ENCODE assay signal across 1 cellular context in the genomic region with DNA sequence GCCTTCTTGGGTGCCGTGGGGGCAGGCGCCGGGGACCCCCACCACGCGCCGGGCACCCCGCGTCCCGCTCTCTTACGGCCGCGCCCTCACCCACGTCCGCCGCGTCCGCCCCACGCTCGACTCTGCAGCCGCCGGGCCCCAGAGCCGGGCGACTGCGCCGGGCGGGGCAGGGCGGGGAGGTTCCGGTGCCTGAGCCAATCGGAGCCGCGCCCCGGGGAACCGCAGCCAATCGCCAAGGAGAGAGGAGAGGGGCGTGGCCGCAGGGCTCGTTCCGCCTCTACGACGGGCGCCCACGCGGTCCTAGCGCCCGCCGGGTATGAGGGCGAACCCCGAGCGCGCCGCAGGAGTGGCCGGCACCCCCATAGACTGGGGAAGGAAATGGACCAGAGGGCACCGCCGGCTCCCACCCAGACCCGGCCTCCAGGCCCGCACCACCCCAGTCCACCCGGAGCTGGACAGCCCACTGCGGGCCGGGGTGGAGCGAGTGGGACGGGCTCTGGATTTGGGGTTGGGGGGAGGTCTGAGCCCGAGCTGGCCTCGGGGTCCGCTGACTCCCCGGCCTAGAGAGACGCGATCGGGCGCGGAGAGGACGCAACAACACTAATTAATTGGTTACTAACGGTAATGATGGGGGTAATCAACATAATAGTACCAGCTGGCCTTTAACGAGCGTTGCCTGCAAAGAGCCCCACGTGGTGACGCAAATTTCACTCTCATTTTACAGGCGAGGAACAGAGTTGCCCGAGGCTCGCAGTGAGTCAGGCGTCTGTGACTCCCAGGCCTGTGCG.
TF ChIP-seq lines count a peak whose summit lies in the region.

TSS of gene MFSD12 (minus strand) at position 126 of the 788 bp plus-strand sequence. CDS start 183 bp downstream, outside the sequence.

TF ChIP-seq in HepG2, 621 proteins besides CTCF, POLR2A, EP300 and RAD21 (continued from another document and continues in another):
- TF ChIP-seq ZBTB14 (CRISPR knock-in tag; IDR thresholded peaks at IDR 0.05) (peak; percentile 40; the same call in 1 of the 2 replicates), ZNF816 (CRISPR knock-in tag; IDR thresholded peaks at IDR 0.05; ENCODE audit: borderline replicate concordance) (peak; percentile 29; the same call in 1 of the 2 replicates), ZNF224 (CRISPR knock-in tag; IDR thresholded peaks at IDR 0.05) (0 out of 2 replicates have a peak, but pooled peaks have one; percentile 44), ZBTB21 (CRISPR knock-in tag; IDR thresholded peaks at IDR 0.05) (no peak), HMG20A (CRISPR knock-in tag; IDR thresholded peaks at IDR 0.05; ENCODE audit: borderline replicate concordance) (no peak), ZGPAT (CRISPR knock-in tag; IDR thresholded peaks at IDR 0.05) (peak; percentile 61; the same call in 1 of the 2 replicates), PAWR (CRISPR knock-in tag; IDR thresholded peaks at IDR 0.05; ENCODE audit: borderline replicate concordance) (no peak), NFE2L1 (CRISPR knock-in tag; IDR thresholded peaks at IDR 0.05; ENCODE audit: borderline replicate concordance) (no peak), PITX1 (CRISPR knock-in tag; IDR thresholded peaks at IDR 0.05) (peak; percentile 43; the same call in 1 of the 2 replicates), KAT7 (CRISPR knock-in tag; IDR thresholded peaks at IDR 0.05; ENCODE audit: borderline replicate concordance) (peak; percentile 30; the same call in 1 of the 2 replicates), MXI1 (IDR thresholded peaks at IDR 0.05; ENCODE audit: borderline replicate concordance, low read depth, low read length) (peak; percentile 66; the same call in 1 of the 3 replicates), KLF11 (CRISPR knock-in tag; IDR thresholded peaks at IDR 0.05) (peak; percentile 53; the same call in 1 of the 2 replicates), XRCC5 (optimal IDR thresholded peaks at IDR 0.05; ENCODE audit: low read length) (peak; percentile 96), CSRNP2 (CRISPR knock-in tag; conservative IDR thresholded peaks at IDR 0.05; ENCODE audit: low read depth) (no peak), ZBTB42 (CRISPR knock-in tag; IDR thresholded peaks at IDR 0.05) (peak; percentile 59; the same call in 1 of the 2 replicates), ZNF446 (CRISPR knock-in tag; IDR thresholded peaks at IDR 0.05) (peak; percentile 52; the same call in 1 of the 2 replicates), FOXA3 (CRISPR knock-in tag; IDR thresholded peaks at IDR 0.05) (peak; percentile 23; the same call in 1 of the 2 replicates), SKI (IDR thresholded peaks at IDR 0.05; ENCODE audit: partially characterized antibody) (peak; percentile 15), POGK (CRISPR knock-in tag; conservative IDR thresholded peaks at IDR 0.05) (peak; percentile 47; the same call in 1 of the 2 replicates), ZNF205 (CRISPR knock-in tag; IDR thresholded peaks at IDR 0.05) (no peak), ZNF264 (CRISPR knock-in tag; IDR thresholded peaks at IDR 0.05) (no peak), TEF (CRISPR knock-in tag; IDR thresholded peaks at IDR 0.05) (no peak), ASH2L (IDR thresholded peaks at IDR 0.05; ENCODE audit: insufficient read length, low read depth, low read length) (peak; percentile 59), ZNF180 (CRISPR knock-in tag; IDR thresholded peaks at IDR 0.05; ENCODE audit: borderline replicate concordance, low read depth) (no peak), SMAD1 (CRISPR knock-in tag; IDR thresholded peaks at IDR 0.05; ENCODE audit: borderline replicate concordance, low read depth) (peak; percentile 27; the same call in 1 of the 2 replicates), ZNF121 (CRISPR knock-in tag; IDR thresholded peaks at IDR 0.05) (no peak), ZSCAN12 (CRISPR knock-in tag; IDR thresholded peaks at IDR 0.05) (0 out of 2 replicates have a peak, but pooled peaks have one; percentile 43), SALL1 (CRISPR knock-in tag; IDR thresholded peaks at IDR 0.05) (peak; percentile 58), KDM3A (CRISPR knock-in tag; IDR thresholded peaks at IDR 0.05; ENCODE audit: low read depth) (peak; percentile 62; the same call in 1 of the 2 replicates), ZNF563 (CRISPR knock-in tag; IDR thresholded peaks at IDR 0.05) (peak; percentile 67; the same call in 1 of the 2 replicates), HOXA5 (CRISPR knock-in tag; IDR thresholded peaks at IDR 0.05) (peak; percentile 37; the same call in 1 of the 2 replicates), NFIB (CRISPR knock-in tag; IDR thresholded peaks at IDR 0.05; ENCODE audit: borderline replicate concordance) (no peak)
- TF ChIP-seq, protein P1, sequence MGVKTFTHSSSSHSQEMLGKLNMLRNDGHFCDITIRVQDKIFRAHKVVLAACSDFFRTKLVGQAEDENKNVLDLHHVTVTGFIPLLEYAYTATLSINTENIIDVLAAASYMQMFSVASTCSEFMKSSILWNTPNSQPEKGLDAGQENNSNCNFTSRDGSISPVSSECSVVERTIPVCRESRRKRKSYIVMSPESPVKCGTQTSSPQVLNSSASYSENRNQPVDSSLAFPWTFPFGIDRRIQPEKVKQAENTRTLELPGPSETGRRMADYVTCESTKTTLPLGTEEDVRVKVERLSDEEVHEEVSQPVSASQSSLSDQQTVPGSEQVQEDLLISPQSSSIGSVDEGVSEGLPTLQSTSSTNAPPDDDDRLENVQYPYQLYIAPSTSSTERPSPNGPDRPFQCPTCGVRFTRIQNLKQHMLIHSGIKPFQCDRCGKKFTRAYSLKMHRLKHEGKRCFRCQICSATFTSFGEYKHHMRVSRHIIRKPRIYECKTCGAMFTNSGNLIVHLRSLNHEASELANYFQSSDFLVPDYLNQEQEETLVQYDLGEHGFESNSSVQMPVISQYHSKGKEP (CRISPR knock-in tag; IDR thresholded peaks at IDR 0.05) = no peak; the same call in 1 of the 2 replicates
- TF ChIP-seq, protein P2, sequence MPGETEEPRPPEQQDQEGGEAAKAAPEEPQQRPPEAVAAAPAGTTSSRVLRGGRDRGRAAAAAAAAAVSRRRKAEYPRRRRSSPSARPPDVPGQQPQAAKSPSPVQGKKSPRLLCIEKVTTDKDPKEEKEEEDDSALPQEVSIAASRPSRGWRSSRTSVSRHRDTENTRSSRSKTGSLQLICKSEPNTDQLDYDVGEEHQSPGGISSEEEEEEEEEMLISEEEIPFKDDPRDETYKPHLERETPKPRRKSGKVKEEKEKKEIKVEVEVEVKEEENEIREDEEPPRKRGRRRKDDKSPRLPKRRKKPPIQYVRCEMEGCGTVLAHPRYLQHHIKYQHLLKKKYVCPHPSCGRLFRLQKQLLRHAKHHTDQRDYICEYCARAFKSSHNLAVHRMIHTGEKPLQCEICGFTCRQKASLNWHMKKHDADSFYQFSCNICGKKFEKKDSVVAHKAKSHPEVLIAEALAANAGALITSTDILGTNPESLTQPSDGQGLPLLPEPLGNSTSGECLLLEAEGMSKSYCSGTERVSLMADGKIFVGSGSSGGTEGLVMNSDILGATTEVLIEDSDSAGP (CRISPR knock-in tag; IDR thresholded peaks at IDR 0.05; ENCODE audit: borderline replicate concordance) = peak; percentile 98
- TF ChIP-seq, protein P3, sequence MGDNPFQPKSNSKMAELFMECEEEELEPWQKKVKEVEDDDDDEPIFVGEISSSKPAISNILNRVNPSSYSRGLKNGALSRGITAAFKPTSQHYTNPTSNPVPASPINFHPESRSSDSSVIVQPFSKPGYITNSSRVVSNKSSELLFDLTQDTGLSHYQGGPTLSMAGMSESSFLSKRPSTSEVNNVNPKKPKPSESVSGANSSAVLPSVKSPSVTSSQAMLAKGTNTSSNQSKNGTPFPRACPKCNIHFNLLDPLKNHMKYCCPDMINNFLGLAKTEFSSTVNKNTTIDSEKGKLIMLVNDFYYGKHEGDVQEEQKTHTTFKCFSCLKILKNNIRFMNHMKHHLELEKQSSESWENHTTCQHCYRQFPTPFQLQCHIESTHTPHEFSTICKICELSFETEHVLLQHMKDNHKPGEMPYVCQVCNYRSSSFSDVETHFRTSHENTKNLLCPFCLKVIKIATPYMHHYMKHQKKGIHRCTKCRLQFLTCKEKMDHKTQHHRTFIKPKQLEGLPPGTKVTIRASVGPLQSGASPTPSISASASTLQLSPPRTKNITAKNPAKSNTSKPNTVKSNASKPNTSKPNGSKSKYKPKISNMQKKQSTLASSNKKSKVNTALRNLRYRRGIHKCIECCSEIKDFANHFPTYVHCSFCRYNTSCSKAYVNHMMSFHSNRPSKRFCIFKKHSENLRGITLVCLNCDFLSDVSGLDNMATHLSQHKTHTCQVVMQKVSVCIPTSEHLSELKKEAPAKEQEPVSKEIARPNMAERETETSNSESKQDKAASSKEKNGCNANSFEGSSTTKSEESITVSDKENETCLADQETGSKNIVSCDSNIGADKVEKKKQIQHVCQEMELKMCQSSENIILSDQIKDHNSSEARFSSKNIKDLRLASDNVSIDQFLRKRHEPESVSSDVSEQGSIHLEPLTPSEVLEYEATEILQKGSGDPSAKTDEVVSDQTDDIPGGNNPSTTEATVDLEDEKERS (CRISPR knock-in tag; IDR thresholded peaks at IDR 0.05) = no peak
- TF ChIP-seq, protein P4, sequence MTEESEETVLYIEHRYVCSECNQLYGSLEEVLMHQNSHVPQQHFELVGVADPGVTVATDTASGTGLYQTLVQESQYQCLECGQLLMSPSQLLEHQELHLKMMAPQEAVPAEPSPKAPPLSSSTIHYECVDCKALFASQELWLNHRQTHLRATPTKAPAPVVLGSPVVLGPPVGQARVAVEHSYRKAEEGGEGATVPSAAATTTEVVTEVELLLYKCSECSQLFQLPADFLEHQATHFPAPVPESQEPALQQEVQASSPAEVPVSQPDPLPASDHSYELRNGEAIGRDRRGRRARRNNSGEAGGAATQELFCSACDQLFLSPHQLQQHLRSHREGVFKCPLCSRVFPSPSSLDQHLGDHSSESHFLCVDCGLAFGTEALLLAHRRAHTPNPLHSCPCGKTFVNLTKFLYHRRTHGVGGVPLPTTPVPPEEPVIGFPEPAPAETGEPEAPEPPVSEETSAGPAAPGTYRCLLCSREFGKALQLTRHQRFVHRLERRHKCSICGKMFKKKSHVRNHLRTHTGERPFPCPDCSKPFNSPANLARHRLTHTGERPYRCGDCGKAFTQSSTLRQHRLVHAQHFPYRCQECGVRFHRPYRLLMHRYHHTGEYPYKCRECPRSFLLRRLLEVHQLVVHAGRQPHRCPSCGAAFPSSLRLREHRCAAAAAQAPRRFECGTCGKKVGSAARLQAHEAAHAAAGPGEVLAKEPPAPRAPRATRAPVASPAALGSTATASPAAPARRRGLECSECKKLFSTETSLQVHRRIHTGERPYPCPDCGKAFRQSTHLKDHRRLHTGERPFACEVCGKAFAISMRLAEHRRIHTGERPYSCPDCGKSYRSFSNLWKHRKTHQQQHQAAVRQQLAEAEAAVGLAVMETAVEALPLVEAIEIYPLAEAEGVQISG (CRISPR knock-in tag; IDR thresholded peaks at IDR 0.05) = peak; percentile 50; the same call in 1 of the 2 replicates
